11 cellular contexts compared by ENCODE assay signal in genomic region chr3:53084310-53085001, GRCh38. TPM values are rescaled to one million over a fixed set of nuclear protein-coding genes. Genes with fewer than 3 reads are reported as not detected.
DNase-seq lines count a peak whose midpoint lies in the region; ATAC-seq and TF ChIP-seq lines count a peak whose summit lies in the region.
"Had no signal": no experiment of that assay in that cellular context is flagged by ENCODE, and none has a peak within 500 bp of the region (broad histone marks: within the 10 kb centered on the region; RNA-seq: fewer than 3 reads in every experiment).

No MANE protein-coding gene starts in this region.

- H3K4me3 ChIP-seq in left ventricle myocardium inferior = peak overlapping the region; percentile 29

- ATAC-seq in activated B cell treated with CpG ODN at 0.5 μM for 24 hours (ENCODE audit: low read depth) (no peak), HG02610 (IDR thresholded peaks at IDR 0.05; ENCODE audit: unreplicated experiment) (no peak)

- H3K27me3 ChIP-seq in left ventricle myocardium inferior (ENCODE audit: low read depth) = no peaks in the 10 kb centered on the region

- peaks cover 5% of the 10 kb centered on the region for H3K36me3 ChIP-seq in left ventricle myocardium inferior

- peaks cover 42% of the 10 kb centered on the region for H3K4me1 ChIP-seq in left ventricle myocardium inferior

- H3K4me1 Mint-ChIP-seq in activated B cell treated with CpG ODN at 0.5 μM for 24 hours (no peaks in the 10 kb centered on the region), type B pancreatic cell (ENCODE audit: unreplicated experiment) (peaks cover 12% of the 10 kb centered on the region)
- H3K4me1 Mint-ChIP-seq: activated CD4-positive, alpha-beta T cell treated with anti-CD3 and anti-CD28 coated beads, Interleukin-2, amount 10 ng/mL, durations not matched to agents 7 days and 5 days had no signal

- peak overlapping the region; percentile 12 for H3K27ac Mint-ChIP-seq in activated B cell treated with CpG ODN at 0.5 μM for 24 hours
- no peak overlapping the region for H3K27ac Mint-ChIP-seq in type B pancreatic cell
- H3K27ac Mint-ChIP-seq: activated CD4-positive, alpha-beta T cell treated with anti-CD3 and anti-CD28 coated beads, Interleukin-2, amount 10 ng/mL, durations not matched to agents 7 days and 5 days had no signal

- no peak for TF ChIP-seq CTCF in activated B cell treated with CpG ODN at 0.5 μM for 24 hours (IDR thresholded peaks at IDR 0.05)
- TF ChIP-seq CTCF in left ventricle myocardium inferior (IDR thresholded peaks at IDR 0.05; ENCODE audit: borderline replicate concordance) = no peak
- TF ChIP-seq CTCF in type B pancreatic cell (conservative IDR thresholded peaks at IDR 0.05) = no peak

- H3K9me3 Mint-ChIP-seq in activated B cell treated with CpG ODN at 0.5 μM for 24 hours (no peaks in the 10 kb centered on the region), type B pancreatic cell (no peaks in the 10 kb centered on the region)
- H3K9me3 Mint-ChIP-seq: activated CD4-positive, alpha-beta T cell treated with anti-CD3 and anti-CD28 coated beads, Interleukin-2, amount 10 ng/mL, durations not matched to agents 7 days and 5 days had no signal

- H3K4me3 Mint-ChIP-seq in activated B cell treated with CpG ODN at 0.5 μM for 24 hours (no peak overlapping the region), type B pancreatic cell (no peak overlapping the region)
- H3K4me3 Mint-ChIP-seq: activated CD4-positive, alpha-beta T cell treated with anti-CD3 and anti-CD28 coated beads, Interleukin-2, amount 10 ng/mL, durations not matched to agents 7 days and 5 days had no signal

- CTCF ChIA-PET in activated B cell treated with CpG ODN at 0.5 μM for 24 hours (lab: Charles Lee) = no interaction called here

- H3K27ac ChIP-seq in left ventricle myocardium inferior (replicated peaks) = peak overlapping the region; percentile 91

- H3K27me3 Mint-ChIP-seq in activated B cell treated with CpG ODN at 0.5 μM for 24 hours (no peaks in the 10 kb centered on the region), type B pancreatic cell (no peaks in the 10 kb centered on the region)
- H3K27me3 Mint-ChIP-seq: activated CD4-positive, alpha-beta T cell treated with anti-CD3 and anti-CD28 coated beads, Interleukin-2, amount 10 ng/mL, durations not matched to agents 7 days and 5 days had no signal

- DNase-seq in activated CD4-positive, alpha-beta T cell treated with anti-CD3 and anti-CD28 coated beads for 48 hours = peak; percentile 25
- no peak for DNase-seq in activated CD4-positive, alpha-beta T cell treated with anti-CD3 and anti-CD28 coated beads, Interleukin-2, amount 50 U/mL, for 4 hours
- DNase-seq in activated B cell treated with CpG ODN at 0.5 μM for 24 hours (no peak), left ventricle myocardium inferior (peak; percentile 59), renal cortical epithelial cell (ENCODE audit: low read depth) (peak; percentile 23), type B pancreatic cell (ENCODE audit: extremely low spot score, unreplicated experiment) (no peak), AML-193 (lab: John Stamatoyannopoulos, UW) (no peak)
- DNase-seq: activated CD4-positive, alpha-beta T cell treated with anti-CD3 and anti-CD28 coated beads, Interleukin-2, amount 10 ng/mL, durations not matched to agents 7 days and 5 days; NCI-H2081 treated with DMSO at 0.1 percent for 48 hours; stimulated activated CD8-positive, alpha-beta memory T cell treated with anti-CD3 and anti-CD28 coated beads, Interleukin-4, amount 100 ng/mL, for 48 hours had no signal

- intact Hi-C loops in activated B cell treated with CpG ODN at 0.5 μM for 24 hours (cut with micrococcal nuclease) = no loop called here
- intact Hi-C loops in left ventricle myocardium inferior (cut with micrococcal nuclease) = no loop called here

- H3K36me3 Mint-ChIP-seq in activated B cell treated with CpG ODN at 0.5 μM for 24 hours (ENCODE audit: low read depth) (peaks cover 25% of the 10 kb centered on the region), type B pancreatic cell (peaks cover 3% of the 10 kb centered on the region)

- POLR2A ChIA-PET in activated B cell treated with CpG ODN at 0.5 μM for 24 hours (lab: Charles Lee) = no interaction called here

- no peaks in the 10 kb centered on the region for H3K9me3 ChIP-seq in left ventricle myocardium inferior (replicated peaks)

RNA-seq across cellular contexts. Expression of gene SFMBT1, which starts 38.6 kb away (rescaled TPM):
- total RNA-seq in activated B cell treated with CpG ODN at 0.5 μM for 24 hours (24.6 and 31.6 TPM in 2 replicates), left ventricle myocardium inferior (15.9 TPM), renal cortical epithelial cell (6.0 and 12.0 TPM in 2 replicates), type B pancreatic cell (ENCODE audit: low replicate concordance) (9.8 and 10.7 TPM in 2 replicates)

RNA-seq across cellular contexts. Expression of gene RFT1, which starts 45.8 kb away (rescaled TPM):
- total RNA-seq in activated B cell treated with CpG ODN at 0.5 μM for 24 hours (23.6 TPM in 2 replicates), left ventricle myocardium inferior (9.4 TPM), renal cortical epithelial cell (15.0 and 16.5 TPM in 2 replicates), type B pancreatic cell (ENCODE audit: low replicate concordance) (23.4 and 31.0 TPM in 2 replicates)

Comparison
In these comparisons a context has a peak if more than half of its experiments do, and no peak if none do; other contexts are left out.
1. DNase-seq: peak in activated CD4-positive, alpha-beta T cell treated with anti-CD3 and anti-CD28 coated beads for 48 hours (single experiment), left ventricle myocardium inferior (single experiment) and renal cortical epithelial cell (single experiment); none in activated CD4-positive, alpha-beta T cell treated with anti-CD3 and anti-CD28 coated beads, Interleukin-2, amount 50 U/mL, for 4 hours (0 of 2), activated B cell treated with CpG ODN at 0.5 μM for 24 hours (single experiment), type B pancreatic cell (single experiment) and AML-193 (0 of 2).